Comparison of ENCODE assay signal across 25 cellular contexts in the genomic region with DNA sequence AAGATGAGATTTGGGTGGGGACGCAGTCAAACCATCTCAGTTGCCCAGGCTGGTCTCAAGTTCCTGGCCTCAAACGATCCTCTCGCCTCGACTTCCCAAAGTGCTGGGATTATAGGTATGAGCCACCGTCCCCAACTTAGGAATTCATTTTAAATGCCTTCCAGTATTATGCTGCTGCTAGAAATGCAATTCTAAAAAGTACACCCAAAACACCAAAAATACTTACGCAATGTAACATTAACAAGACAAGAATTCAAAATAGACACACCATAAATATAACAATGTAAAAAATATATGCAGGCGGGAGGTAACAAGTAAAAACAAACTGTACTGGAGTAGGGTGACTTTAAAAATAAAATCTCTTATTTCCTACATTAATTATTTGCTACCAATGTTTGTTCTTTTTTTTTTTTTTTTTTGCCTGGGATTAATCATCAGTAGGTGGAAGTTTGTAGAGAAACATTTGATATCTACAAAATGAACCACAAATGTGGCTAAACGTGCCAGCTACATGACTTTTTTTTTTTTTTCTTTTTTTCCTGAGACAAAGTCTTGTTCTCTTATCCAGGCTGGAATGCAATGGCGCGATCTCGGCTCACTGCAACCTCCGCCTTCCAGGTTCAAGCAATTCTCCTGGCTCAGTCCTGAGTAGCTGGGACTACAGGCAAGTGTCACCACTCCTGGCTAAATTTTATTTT.
"Had no signal": no experiment of that assay in that cellular context is flagged by ENCODE, and none has a peak within 500 bp of the region (broad histone marks: within the 10 kb centered on the region; RNA-seq: fewer than 3 reads in every experiment).

No MANE protein-coding gene starts in this region.

- DNase-seq: activated CD4-positive, alpha-beta T cell treated with anti-CD3 and anti-CD28 coated beads for 4 hours; activated CD4-positive, alpha-beta T cell treated with anti-CD3 and anti-CD28 coated beads, Interleukin-2, amount 50 U/mL, for 4 hours; activated CD8-positive, alpha-beta memory T cell treated with anti-CD3 and anti-CD28 coated beads, Interleukin-2, amount 50 U/mL, for 48 hours; activated CD8-positive, alpha-beta T cell treated with anti-CD3 and anti-CD28 coated beads, Interleukin-2, amount 10 ng/mL, durations not matched to agents 7 days and 5 days; activated effector memory CD4-positive, alpha-beta T cell treated with Interleukin-2 at 50 U/mL for 16 hours; activated naive CD4-positive, alpha-beta T cell treated with Interleukin-2 at 50 U/mL for 16 hours; activated T-cell treated with anti-CD3 and anti-CD28 coated beads, Interleukin-2, amount 50 U/mL, for 1 hour; caudate nucleus; KG1; MG63; MV-4-11; NCI-H1092 treated with DMSO at 0.1 percent for 48 hours; NCI-H1417 treated with DMSO at 0.1 percent for 48 hours; NCI-H1694 treated with DMSO at 0.1 percent for 48 hours; NCI-H2029 treated with DMSO at 0.1 percent for 48 hours; NCI-H345; NCI-H510A treated with DMSO at 0.1 percent for 48 hours; NCI-H69; NK-92 treated with Interleukin-12 subunit alpha and Interleukin-12 subunit beta, amount 100 ng/mL, for 24 hours; Peyer's patch; SHP77 had no signal

- H3K9me3 ChIP-seq: MG63, Peyer's patch had no signal

- H3K9me3 Mint-ChIP-seq: activated T-helper 1 cell treated with anti-CD3 and anti-CD28 coated beads, Interleukin-12 subunit alpha, Interleukin-12 subunit beta, Interleukin-2, Interleukin-4 antibody, amounts not matched to agents 30 ng/mL and 10 ng/mL and 1 ng/mL, durations not matched to agents 14 hours and 24 hours and 36 hours; T-helper 1 cell treated with Interleukin-12 subunit alpha and Interleukin-12 subunit beta and Interleukin-4 antibody, amounts not matched to agents 30 μg/mL and 1 μg/mL, for 36 hours had no signal

- ATAC-seq: activated CD8-positive, alpha-beta T cell treated with anti-CD3 and anti-CD28 coated beads, Interleukin-2, amount 10 ng/mL, durations not matched to agents 7 days and 5 days had no signal

- H3K27ac ChIP-seq: Peyer's patch, RWPE1 had no signal

- H3K27me3 ChIP-seq: MG63, Peyer's patch had no signal

- H3K4me3 Mint-ChIP-seq: activated CD8-positive, alpha-beta T cell treated with anti-CD3 and anti-CD28 coated beads, Interleukin-2, amount 10 ng/mL, durations not matched to agents 7 days and 5 days; activated naive CD8-positive, alpha-beta T cell; activated T-helper 1 cell treated with anti-CD3 and anti-CD28 coated beads, Interleukin-12 subunit alpha, Interleukin-12 subunit beta, Interleukin-2, Interleukin-4 antibody, amounts not matched to agents 30 ng/mL and 10 ng/mL and 1 ng/mL, durations not matched to agents 14 hours and 24 hours and 36 hours; T-helper 1 cell treated with Interleukin-12 subunit alpha and Interleukin-12 subunit beta and Interleukin-4 antibody, amounts not matched to agents 30 μg/mL and 1 μg/mL, for 36 hours had no signal

- H3K4me3 ChIP-seq: MG63, Peyer's patch had no signal

- H3K27me3 Mint-ChIP-seq: activated naive CD8-positive, alpha-beta T cell had no signal

- H3K36me3 ChIP-seq: MG63 had no signal

- H3K27ac Mint-ChIP-seq: activated CD8-positive, alpha-beta T cell treated with anti-CD3 and anti-CD28 coated beads, Interleukin-2, amount 10 ng/mL, durations not matched to agents 7 days and 5 days; activated naive CD8-positive, alpha-beta T cell; activated T-helper 1 cell treated with anti-CD3 and anti-CD28 coated beads, Interleukin-12 subunit alpha, Interleukin-12 subunit beta, Interleukin-2, Interleukin-4 antibody, amounts not matched to agents 30 ng/mL and 10 ng/mL and 1 ng/mL, durations not matched to agents 14 hours and 24 hours and 36 hours; T-helper 1 cell treated with Interleukin-12 subunit alpha and Interleukin-12 subunit beta and Interleukin-4 antibody, amounts not matched to agents 30 μg/mL and 1 μg/mL, for 36 hours had no signal
